In the genomic region with DNA sequence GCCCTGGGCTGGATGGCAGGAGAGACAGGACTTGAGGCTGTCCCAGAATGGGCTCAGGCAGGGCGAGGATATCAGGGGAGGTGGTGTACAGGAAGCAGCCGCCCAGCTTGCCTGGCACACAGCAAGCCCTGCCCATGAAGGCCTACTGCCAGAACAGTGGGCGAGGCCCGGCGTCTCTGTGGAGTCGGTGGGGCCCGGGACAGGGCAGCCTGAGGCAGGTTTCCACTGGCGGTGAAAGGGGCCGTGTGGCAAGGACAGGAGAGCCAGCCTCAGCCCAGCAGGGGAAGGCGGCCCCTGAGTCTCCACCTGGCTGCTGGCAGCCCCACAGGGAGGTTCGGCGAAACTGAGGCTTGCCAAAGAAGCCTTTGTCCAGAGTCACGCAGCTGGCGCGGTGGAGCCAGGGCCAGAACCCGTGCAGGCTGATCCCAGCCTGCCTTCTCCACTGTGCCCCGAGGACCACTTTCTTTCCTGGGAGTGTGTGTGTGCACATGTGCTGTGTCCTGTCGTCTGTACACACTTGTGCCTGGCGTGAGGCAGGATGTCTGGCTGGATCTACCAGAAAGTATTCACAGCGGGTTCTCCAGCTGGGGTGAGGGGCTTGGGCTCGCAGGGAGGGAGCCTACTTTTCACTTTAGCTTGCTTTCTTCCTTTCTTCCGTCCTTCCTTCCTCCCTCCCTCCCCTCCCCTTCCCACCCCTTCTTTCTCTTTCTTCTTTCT, we compare ENCODE assay signal across 8 cellular contexts. TPM values are rescaled to one million over a fixed set of nuclear protein-coding genes. Genes with fewer than 3 reads are reported as not detected.
DNase-seq lines count a peak whose midpoint lies in the region; ATAC-seq, FAIRE-seq and TF ChIP-seq lines count a peak whose summit lies in the region.

No MANE protein-coding gene starts in this region.

- no peaks in the 10 kb centered on the region for H3K9me3 Mint-ChIP-seq in CD4-positive, CD25-positive, alpha-beta regulatory T cell
- H3K9me3 Mint-ChIP-seq in WTC11 = no peaks in the 10 kb centered on the region

- H3K9ac ChIP-seq in HUES64 (ENCODE audit: low read depth, low read length) = no peak overlapping the region

- peaks cover 0 to 21% (median 6%) of the 10 kb centered on the region in 4 donors for H3K4me1 Mint-ChIP-seq in CD4-positive, CD25-positive, alpha-beta regulatory T cell
- peaks cover 8% of the 10 kb centered on the region for H3K4me1 Mint-ChIP-seq in WTC11

- CTCF ChIA-PET in WTC11 (lab: Charles Lee) = interaction anchor here (1.0 kb wide), 1 partner anchor 285 kb away, joined by 4 read pairs; no protein-coding TSS in a partner anchor

- H3K27ac Mint-ChIP-seq in CD4-positive, CD25-positive, alpha-beta regulatory T cell = peak overlapping the region; percentile 14 to 84 (median 83)
- H3K27ac Mint-ChIP-seq in WTC11 = no peak overlapping the region

- H3K36me3 Mint-ChIP-seq in CD4-positive, CD25-positive, alpha-beta regulatory T cell = no peaks in the 10 kb centered on the region
- H3K36me3 Mint-ChIP-seq in WTC11 = no peaks in the 10 kb centered on the region

- peak overlapping the region; percentile 71 for H3K27ac ChIP-seq in CD4-positive, CD25-positive, alpha-beta regulatory T cell (ENCODE audit: insufficient read depth, low read length, poor library complexity, severe bottlenecking)
- H3K27ac ChIP-seq in HUES64 (ENCODE audit: low read depth, low read length) = no peak overlapping the region

- peaks cover 3% of the 10 kb centered on the region for H3K27me3 Mint-ChIP-seq in CD4-positive, CD25-positive, alpha-beta regulatory T cell
- H3K27me3 Mint-ChIP-seq in WTC11 (ENCODE audit: low read depth) = peaks cover 14% of the 10 kb centered on the region

- POLR2A ChIA-PET in WTC11 (lab: Charles Lee) = no interaction called here

- H3K4me3 ChIP-seq in CD4-positive, CD25-positive, alpha-beta regulatory T cell (ENCODE audit: low read depth, low read length) = peak overlapping the region; percentile 69
- peak overlapping the region; percentile 44; the same call in 1 of the 2 replicates for H3K4me3 ChIP-seq in HUES64 (ENCODE audit: low read length)
- H3K4me3 ChIP-seq in bronchial epithelial cell (ENCODE audit: low read depth, low read length) = peak overlapping the region; percentile 91

- WGBS in HUES64 = 76% methylated on average over 22 of the region's 22 CpGs

- FAIRE-seq in bronchial epithelial cell (lab: Jason Lieb, UNC) = no peak

- H3K4me1 ChIP-seq in CD4-positive, CD25-positive, alpha-beta regulatory T cell (ENCODE audit: control insufficient read depth, insufficient read depth, low read length, poor library complexity, severe bottlenecking) = peaks cover 20% of the 10 kb centered on the region
- peaks cover 10% of the 10 kb centered on the region; the same call in 1 of the 2 replicates for H3K4me1 ChIP-seq in HUES64 (ENCODE audit: insufficient read depth, low read length)

- H3K9me3 ChIP-seq in CD4-positive, CD25-positive, alpha-beta regulatory T cell (ENCODE audit: control insufficient read depth in 2 of 2, low read length in 2 of 2) = no peaks in the 10 kb centered on the region
- no peaks in the 10 kb centered on the region for H3K9me3 ChIP-seq in HUES64 (ENCODE audit: insufficient read depth, low read depth, low read length)

- H3K36me3 ChIP-seq in CD4-positive, CD25-positive, alpha-beta regulatory T cell (ENCODE audit: control insufficient read depth, insufficient read depth, low read length) = no peaks in the 10 kb centered on the region
- H3K36me3 ChIP-seq in HUES64 (ENCODE audit: insufficient read depth, low read length) = no peaks in the 10 kb centered on the region
- peaks cover 15% of the 10 kb centered on the region for H3K36me3 ChIP-seq in bronchial epithelial cell (ENCODE audit: control insufficient read depth, insufficient read depth, low read length)

- TF ChIP-seq CTCF in WTC11 (IDR thresholded peaks at IDR 0.05) (no peak), bronchial epithelial cell (IDR thresholded peaks at IDR 0.05; ENCODE audit: insufficient read depth, low read length, severe bottlenecking) (no peak)

- DNase-seq in CD4-positive, CD25-positive, alpha-beta regulatory T cell = peak; percentile 48 to 85 (median 67)
- DNase-seq in WTC11 (ENCODE audit: low spot score) (no peak), bronchial epithelial cell (ENCODE audit: low read depth) (peak; percentile 63), left lobe of liver (ENCODE audit: low spot score) (peak; percentile 66), NCI-H774 (lab: John Stamatoyannopoulos, UW) (no peak)
- DNase-seq in stimulated activated CD4-positive, alpha-beta T cell treated with anti-CD3 and anti-CD28 coated beads, Interleukin-4, amount 100 ng/mL, for 1 hour = peak; percentile 61

- ATAC-seq in CD4-positive, CD25-positive, alpha-beta regulatory T cell (ENCODE audit: low read depth in 2 of 2) = peak; percentile 88
- peak; percentile 12 for ATAC-seq in WTC11
- peak; percentile 69 for ATAC-seq in left lobe of liver
- no peak for ATAC-seq in GM19397 (IDR thresholded peaks at IDR 0.05; ENCODE audit: unreplicated experiment)

- H3K27me3 ChIP-seq in CD4-positive, CD25-positive, alpha-beta regulatory T cell (ENCODE audit: control insufficient read depth, insufficient read depth, low read length) = no peaks in the 10 kb centered on the region
- peaks cover 21% of the 10 kb centered on the region for H3K27me3 ChIP-seq in HUES64 (ENCODE audit: insufficient read depth, low read length)
- no peaks in the 10 kb centered on the region for H3K27me3 ChIP-seq in bronchial epithelial cell (ENCODE audit: control insufficient read depth, insufficient read depth, low read length)

- peak overlapping the region; percentile 88 to 94 (median 92) for H3K4me3 Mint-ChIP-seq in CD4-positive, CD25-positive, alpha-beta regulatory T cell
- H3K4me3 Mint-ChIP-seq in WTC11 = peak overlapping the region; percentile 49

TF ChIP-seq in WTC11, 78 proteins besides CTCF, POLR2A, EP300 and RAD21 (continues in another document):
- TF ChIP-seq ZNF121 (CRISPR knock-in tag; IDR thresholded peaks at IDR 0.05) (no peak), FOXP1 (CRISPR knock-in tag; IDR thresholded peaks at IDR 0.05; ENCODE audit: borderline replicate concordance) (no peak)
- TF ChIP-seq, protein P1, sequence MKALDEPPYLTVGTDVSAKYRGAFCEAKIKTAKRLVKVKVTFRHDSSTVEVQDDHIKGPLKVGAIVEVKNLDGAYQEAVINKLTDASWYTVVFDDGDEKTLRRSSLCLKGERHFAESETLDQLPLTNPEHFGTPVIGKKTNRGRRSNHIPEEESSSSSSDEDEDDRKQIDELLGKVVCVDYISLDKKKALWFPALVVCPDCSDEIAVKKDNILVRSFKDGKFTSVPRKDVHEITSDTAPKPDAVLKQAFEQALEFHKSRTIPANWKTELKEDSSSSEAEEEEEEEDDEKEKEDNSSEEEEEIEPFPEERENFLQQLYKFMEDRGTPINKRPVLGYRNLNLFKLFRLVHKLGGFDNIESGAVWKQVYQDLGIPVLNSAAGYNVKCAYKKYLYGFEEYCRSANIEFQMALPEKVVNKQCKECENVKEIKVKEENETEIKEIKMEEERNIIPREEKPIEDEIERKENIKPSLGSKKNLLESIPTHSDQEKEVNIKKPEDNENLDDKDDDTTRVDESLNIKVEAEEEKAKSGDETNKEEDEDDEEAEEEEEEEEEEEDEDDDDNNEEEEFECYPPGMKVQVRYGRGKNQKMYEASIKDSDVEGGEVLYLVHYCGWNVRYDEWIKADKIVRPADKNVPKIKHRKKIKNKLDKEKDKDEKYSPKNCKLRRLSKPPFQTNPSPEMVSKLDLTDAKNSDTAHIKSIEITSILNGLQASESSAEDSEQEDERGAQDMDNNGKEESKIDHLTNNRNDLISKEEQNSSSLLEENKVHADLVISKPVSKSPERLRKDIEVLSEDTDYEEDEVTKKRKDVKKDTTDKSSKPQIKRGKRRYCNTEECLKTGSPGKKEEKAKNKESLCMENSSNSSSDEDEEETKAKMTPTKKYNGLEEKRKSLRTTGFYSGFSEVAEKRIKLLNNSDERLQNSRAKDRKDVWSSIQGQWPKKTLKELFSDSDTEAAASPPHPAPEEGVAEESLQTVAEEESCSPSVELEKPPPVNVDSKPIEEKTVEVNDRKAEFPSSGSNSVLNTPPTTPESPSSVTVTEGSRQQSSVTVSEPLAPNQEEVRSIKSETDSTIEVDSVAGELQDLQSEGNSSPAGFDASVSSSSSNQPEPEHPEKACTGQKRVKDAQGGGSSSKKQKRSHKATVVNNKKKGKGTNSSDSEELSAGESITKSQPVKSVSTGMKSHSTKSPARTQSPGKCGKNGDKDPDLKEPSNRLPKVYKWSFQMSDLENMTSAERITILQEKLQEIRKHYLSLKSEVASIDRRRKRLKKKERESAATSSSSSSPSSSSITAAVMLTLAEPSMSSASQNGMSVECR (CRISPR knock-in tag; IDR thresholded peaks at IDR 0.05; ENCODE audit: borderline replicate concordance) = no peak

RNA-seq across cellular contexts. Expression of a gene that starts 1.2 kb away (rescaled TPM):
- total RNA-seq in CD4-positive, CD25-positive, alpha-beta regulatory T cell = 79.9 TPM
- 100 to 1,000 TPM; 332 to 603 (median 474) TPM for polyA plus RNA-seq in CD4-positive, CD25-positive, alpha-beta regulatory T cell
- polyA plus RNA-seq in HUES64 (2013, experiment 1 of 2) = 6.5 TPM
- polyA plus RNA-seq in HUES64 (2013, experiment 2 of 2) = 12.6 TPM
- total RNA-seq in WTC11 (2021) (21.9 to 28.6 TPM (median 23.8 TPM) in 3 replicates), bronchial epithelial cell (419 and 486 TPM in 2 replicates), left lobe of liver (32.2 TPM)

RNA-seq across cellular contexts. Expression of a gene that starts 9.3 kb away (rescaled TPM):
- 6.5 TPM for total RNA-seq in CD4-positive, CD25-positive, alpha-beta regulatory T cell
- polyA plus RNA-seq in CD4-positive, CD25-positive, alpha-beta regulatory T cell = 1 to 10 TPM; 5.4 to 9.8 (median 8.4) TPM
- polyA plus RNA-seq in HUES64 (2013, experiment 1 of 2) = 12.2 TPM
- 13.1 TPM for polyA plus RNA-seq in HUES64 (2013, experiment 2 of 2)
- 16.2 to 18.5 TPM (median 16.6 TPM) in 3 replicates for total RNA-seq in WTC11 (2021)
- total RNA-seq in bronchial epithelial cell = 10.6 and 11.8 TPM in 2 replicates
- 13.6 TPM for total RNA-seq in left lobe of liver

RNA-seq across cellular contexts. Expression of a gene that starts 34.4 kb away (rescaled TPM):
- 14.1 TPM for total RNA-seq in CD4-positive, CD25-positive, alpha-beta regulatory T cell
- 10 to 100 TPM; 20.8 to 23.7 (median 21.8) TPM for polyA plus RNA-seq in CD4-positive, CD25-positive, alpha-beta regulatory T cell
- 72.6 TPM for polyA plus RNA-seq in HUES64 (2013, experiment 1 of 2)
- 64.4 TPM for polyA plus RNA-seq in HUES64 (2013, experiment 2 of 2)
- total RNA-seq in WTC11 (2021) = 129 to 134 TPM (median 129 TPM) in 3 replicates
- total RNA-seq in bronchial epithelial cell = 35.1 and 53.7 TPM in 2 replicates
- 26.6 TPM for total RNA-seq in left lobe of liver

RNA-seq across cellular contexts. Expression of a gene that starts 42.0 kb away (rescaled TPM):
- total RNA-seq in CD4-positive, CD25-positive, alpha-beta regulatory T cell = 1.7 TPM
- 1 to 10 TPM; 4.7 to 10.0 (median 7.5) TPM for polyA plus RNA-seq in CD4-positive, CD25-positive, alpha-beta regulatory T cell
- 2.7 TPM for polyA plus RNA-seq in HUES64 (2013, experiment 1 of 2)
- polyA plus RNA-seq in HUES64 (2013, experiment 2 of 2) = 3.7 TPM
- 3.0 to 3.9 TPM (median 3.2 TPM) in 3 replicates for total RNA-seq in WTC11 (2021)
- total RNA-seq in bronchial epithelial cell = 56.8 and 66.6 TPM in 2 replicates
- 0.25 TPM for total RNA-seq in left lobe of liver

Comparison
In these comparisons a context has a peak if more than half of its experiments do, and no peak if none do; other contexts are left out.
1. DNase-seq: peak in CD4-positive, CD25-positive, alpha-beta regulatory T cell (3 of 3), bronchial epithelial cell (single experiment), left lobe of liver (single experiment) and stimulated activated CD4-positive, alpha-beta T cell treated with anti-CD3 and anti-CD28 coated beads, Interleukin-4, amount 100 ng/mL, for 1 hour (single experiment); none in WTC11 (single experiment) and NCI-H774 (single experiment).
2. Peak in every context shown above with its lines, with median percentiles within 50 percentile points of each other: H3K4me3 ChIP-seq.